In genomic region chr11:105897161-105897560, GRCh38 we compare ENCODE assay signal across 27 cellular contexts.
"Had no signal": no experiment of that assay in that cellular context is flagged by ENCODE, and none has a peak within 500 bp of the region (broad histone marks: within the 10 kb centered on the region; RNA-seq: fewer than 3 reads in every experiment).

No MANE protein-coding gene starts in this region.

- H3K27ac ChIP-seq: left lung, lower lobe of right lung, pancreas, prostate gland, sigmoid colon, spleen, suprapubic skin, thoracic aorta, tibial artery, upper lobe of right lung had no signal

- DNase-seq: hippocampal formation; kidney glomerular epithelial cell; left colon; left lung; lower lobe of right lung; mammary epithelial cell; mesenchymal stem cell; naive thymus-derived CD8-positive, alpha-beta T cell; nucleus accumbens; pancreas; posterior cingulate gyrus; retina; right cardiac atrium; sigmoid colon; small intestine; spleen; stimulated activated CD4-positive, alpha-beta T cell treated with anti-CD3 and anti-CD28 coated beads, Interleukin-4, amount 100 ng/mL, for 24 hours; stimulated activated naive CD4-positive, alpha-beta T cell; tibial artery; trophoblast cell; upper lobe of right lung had no signal

- H3K4me1 ChIP-seq: left lung, lower lobe of right lung, pancreas, prostate gland, sigmoid colon, spleen, suprapubic skin, tibial artery, upper lobe of right lung had no signal

- H3K27me3 ChIP-seq: left lung, pancreas, sigmoid colon, spleen, suprapubic skin, tibial artery, upper lobe of right lung had no signal

- H3K9me3 ChIP-seq: lower lobe of right lung, pancreas, prostate gland, sigmoid colon, spleen, suprapubic skin, thoracic aorta, tibial artery, upper lobe of right lung had no signal

- FAIRE-seq: keratinocyte, pancreas, small intestine, urothelium cell line had no signal

- ATAC-seq: left colon; left lung; lower lobe of right lung; naive thymus-derived CD8-positive, alpha-beta T cell; pancreas; right cardiac atrium; stimulated activated effector memory CD8-positive, alpha-beta T cell treated with anti-CD3 and anti-CD28 coated beads, Interleukin-12 subunit alpha, Interleukin-12 subunit beta, amount 100 ng/mL, for 72 hours; upper lobe of right lung had no signal

- H3K4me3 ChIP-seq: left lung, lower lobe of right lung, pancreas, prostate gland, sigmoid colon, spleen, suprapubic skin, thoracic aorta, tibial artery, upper lobe of right lung had no signal

- H3K36me3 ChIP-seq: left lung, lower lobe of right lung, pancreas, prostate gland, sigmoid colon, spleen, suprapubic skin, thoracic aorta, tibial artery, upper lobe of right lung had no signal
